ENCODE assay signal across 27 cellular contexts in the genomic region with DNA sequence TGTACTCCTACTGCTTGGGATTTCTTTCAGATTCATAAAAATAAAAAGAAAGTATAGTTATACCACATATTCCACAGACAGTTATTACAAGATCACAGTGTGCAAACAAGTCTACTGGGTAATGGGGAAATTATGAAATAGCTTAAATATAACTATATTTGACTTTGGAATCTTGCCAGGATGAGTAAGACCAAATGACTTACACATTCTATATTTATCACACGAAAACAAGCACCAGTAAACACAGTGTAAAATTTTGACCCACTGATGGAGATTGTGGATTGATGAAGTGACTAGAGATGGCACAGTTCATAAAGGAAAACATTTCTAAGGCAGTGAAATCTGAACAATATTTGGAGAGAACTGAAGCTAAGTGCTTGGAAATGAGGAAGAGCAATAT.
A peak's percentile ranks its signal among the peaks of the same experiment; 100 is the strongest.
DNase-seq lines count a peak whose midpoint lies in the region; ATAC-seq and TF ChIP-seq lines count a peak whose summit lies in the region.
"Had no signal": no experiment of that assay in that cellular context is flagged by ENCODE, and none has a peak within 500 bp of the region (broad histone marks: within the 10 kb centered on the region; RNA-seq: fewer than 3 reads in every experiment).

No MANE protein-coding gene starts in this region.

- TF ChIP-seq CTCF in fibroblast of villous mesenchyme (IDR thresholded peaks at IDR 0.05; ENCODE audit: insufficient read depth, low read depth, low read length) = no peak

- H3K27ac ChIP-seq in BLaER1 treated with 17β-estradiol and CSF1 and Interleukin-3, amounts not matched to agents 10 nM and 100 nM = peak overlapping the region; percentile 63 to 90 (median 73)
- H3K27ac ChIP-seq: A549, coronary artery, gastrocnemius medialis, Peyer's patch, sigmoid colon, VCaP had no signal

- DNase-seq in MV-4-11 (lab: John Stamatoyannopoulos, UW) = peak; percentile 85
- peak; percentile 66 for DNase-seq in amniotic epithelial cell (ENCODE audit: low read depth)
- DNase-seq in fibroblast of villous mesenchyme (ENCODE audit: low read depth) = peak; percentile 30
- no peak for DNase-seq in HuH-7.5 (ENCODE audit: low spot score)
- DNase-seq: activated CD4-positive, alpha-beta T cell treated with anti-CD3 and anti-CD28 coated beads, Interleukin-2, amount 10 ng/mL, durations not matched to agents 24 days and 14 days; activated CD8-positive, alpha-beta memory T cell treated with anti-CD3 and anti-CD28 coated beads, Interleukin-2, amount 10 ng/mL, durations not matched to agents 7 days and 5 days; activated naive CD8-positive, alpha-beta T cell treated with anti-CD3 and anti-CD28 coated beads for 36 hours; EL; gastrocnemius medialis; hypothalamus; NCI-H1048; NCI-H187 treated with DMSO at 0.1 percent for 48 hours; nephron progenitor cell; Peyer's patch; posterior cingulate gyrus; sigmoid colon; T-helper 17 cell had no signal

- H3K9ac ChIP-seq in BLaER1 treated with 17β-estradiol and CSF1 and Interleukin-3, amounts not matched to agents 10 nM and 100 nM = peak overlapping the region in 8 of 11 experiments; percentile 18 to 69 (median 56); a peak in 14 of 22 replicates

- H3K9me3 ChIP-seq in BLaER1 treated with 17β-estradiol and CSF1 and Interleukin-3, amounts not matched to agents 10 nM and 100 nM (replicated peaks in 1 of 11) = peaks cover 6 to 33% (median 15%) of the 10 kb centered on the region in 11 experiments; a peak in 20 of 22 replicates
- H3K9me3 ChIP-seq: A549, gastrocnemius medialis, Peyer's patch, sigmoid colon had no signal

- H3K36me3 ChIP-seq in BLaER1 treated with 17β-estradiol and CSF1 and Interleukin-3, amounts not matched to agents 10 nM and 100 nM = peaks cover 0 to 3% (median 0%) of the 10 kb centered on the region in 11 experiments; a peak in 2 of 22 replicates
- H3K36me3 ChIP-seq: gastrocnemius medialis, Peyer's patch, sigmoid colon had no signal

- no peaks in the 10 kb centered on the region for H3K27me3 ChIP-seq in BLaER1 treated with 17β-estradiol and CSF1 and Interleukin-3, amounts not matched to agents 10 nM and 100 nM
- H3K27me3 ChIP-seq: gastrocnemius medialis, Peyer's patch, sigmoid colon had no signal

- H3K4me2 ChIP-seq in BLaER1 treated with 17β-estradiol and CSF1 and Interleukin-3, amounts not matched to agents 10 nM and 100 nM = peak overlapping the region; percentile 0 to 82 (median 48); a peak in 19 of 22 replicates
- H3K4me2 ChIP-seq: A549 had no signal

- ATAC-seq in HG03159 (IDR thresholded peaks at IDR 0.05; ENCODE audit: unreplicated experiment) (no peak), GM21576 (IDR thresholded peaks at IDR 0.05; ENCODE audit: unreplicated experiment) (no peak), GM18517 (IDR thresholded peaks at IDR 0.05; ENCODE audit: unreplicated experiment) (no peak)
- ATAC-seq: A549; activated CD8-positive, alpha-beta memory T cell treated with anti-CD3 and anti-CD28 coated beads, Interleukin-2, amount 10 ng/mL, durations not matched to agents 7 days and 5 days; activated T-helper 17 cell treated with anti-CD3 and anti-CD28 coated beads, Interleukin-2, amount 50 U/mL, for 72 hours; gastrocnemius medialis; HCT116; K562; T-helper 17 cell had no signal

- H3K4me3 ChIP-seq in BLaER1 treated with 17β-estradiol and CSF1 and Interleukin-3, amounts not matched to agents 10 nM and 100 nM = no peak overlapping the region; a peak in 1 of 20 replicates
- H3K4me3 ChIP-seq in fibroblast of villous mesenchyme (ENCODE audit: low read depth, low read length) = no peak overlapping the region
- H3K4me3 ChIP-seq: A549, coronary artery, gastrocnemius medialis, K562, Peyer's patch, sigmoid colon had no signal

- H4K20me1 ChIP-seq in BLaER1 treated with 17β-estradiol and CSF1 and Interleukin-3, amounts not matched to agents 10 nM and 100 nM = no peaks in the 10 kb centered on the region

- peaks cover 3 to 56% (median 18%) of the 10 kb centered on the region in 10 experiments; a peak in 15 of 20 replicates for H3K4me1 ChIP-seq in BLaER1 treated with 17β-estradiol and CSF1 and Interleukin-3, amounts not matched to agents 10 nM and 100 nM
- H3K4me1 ChIP-seq: gastrocnemius medialis, Peyer's patch, sigmoid colon had no signal
